Comparison of ENCODE assay signal across 8 cellular contexts in genomic region chr11:118224512-118225180, GRCh38. TPM values are rescaled to one million over a fixed set of nuclear protein-coding genes. Genes with fewer than 3 reads are reported as not detected.
DNase-seq lines count a peak whose midpoint lies in the region; ATAC-seq and TF ChIP-seq lines count a peak whose summit lies in the region.

Gene JAML (minus strand): TSS chr11:118225011. CDS start chr11:118214866, 10,145 bp downstream.

- peak within 1 kb of the TSS; percentile 53 for H3K4me3 ChIP-seq in CD8-positive, alpha-beta T cell (ENCODE audit: low read depth, low read length)
- no peak within 1 kb of the TSS for H3K4me3 ChIP-seq in mucosa of descending colon
- H3K4me3 ChIP-seq in dorsolateral prefrontal cortex = no peak within 1 kb of the TSS

- DNase-seq in CD8-positive, alpha-beta T cell = peak; percentile 33 to 82 (median 68)
- DNase-seq in mucosa of descending colon (peak in 1 of 3 donors; percentile 60), T1000 (lab: John Stamatoyannopoulos, UW) (no peak), dorsolateral prefrontal cortex (no peak), NCI-H2196 (lab: John Stamatoyannopoulos, UW; ENCODE audit: unreplicated experiment) (no peak)

- peaks cover 17% of the 10 kb centered on the region for H3K36me3 Mint-ChIP-seq in CD8-positive, alpha-beta T cell

- peak within 1 kb of the TSS; percentile 95 for H3K27ac Mint-ChIP-seq in CD8-positive, alpha-beta T cell

- H3K9me3 ChIP-seq in CD8-positive, alpha-beta T cell (ENCODE audit: low read length) = no peaks in the 10 kb centered on the region
- no peaks in the 10 kb centered on the region for H3K9me3 ChIP-seq in mucosa of descending colon

- CTCF ChIA-PET in CD8-positive, alpha-beta T cell (lab: Charles Lee) = interaction anchor here (0.6 to 4.1 kb wide), 15 partner anchors 8 to 128 kb away, joined by 3 to 25 read pairs (median 4); no protein-coding TSS in a partner anchor
- CTCF ChIA-PET in activated CD8-positive, alpha-beta memory T cell treated with anti-CD3 and anti-CD28 coated beads for 36 hours (lab: Charles Lee) = interaction anchor here (0.6 to 3.6 kb wide), 10 partner anchors 8 to 117 kb away, joined by 3 to 24 read pairs (median 4); partner anchors contain the start of genes CD3D, CD3E and MPZL3

- H3K36me3 ChIP-seq in CD8-positive, alpha-beta T cell (ENCODE audit: insufficient read depth, low read length) = no peaks in the 10 kb centered on the region
- H3K36me3 ChIP-seq in mucosa of descending colon (ENCODE audit: low read depth) = no peaks in the 10 kb centered on the region

- peak within 1 kb of the TSS; percentile 88 for H3K4me3 Mint-ChIP-seq in CD8-positive, alpha-beta T cell

- intact Hi-C loops in CD8-positive, alpha-beta T cell (cut with DNase I, micrococcal nuclease) = loop anchor here (1.0 to 2.0 kb wide), 5 partner anchors 16 to 28 kb away; partner anchors contain the start of gene MPZL3 (in 2 of the 2)
- intact Hi-C loops in mucosa of descending colon (cut with DNase I, micrococcal nuclease) = no loop called here
- intact Hi-C loops in dorsolateral prefrontal cortex (cut with DNase I) = no loop called here

- H3K4me1 Mint-ChIP-seq in CD8-positive, alpha-beta T cell (ENCODE audit: low read depth) = peaks cover 79% of the 10 kb centered on the region

- peak; percentile 69 for ATAC-seq in CD8-positive, alpha-beta T cell
- ATAC-seq in HG02973 (IDR thresholded peaks at IDR 0.05; ENCODE audit: unreplicated experiment) (peak; percentile 36), mucosa of descending colon (peak; percentile 70), GM19328 (IDR thresholded peaks at IDR 0.05; ENCODE audit: unreplicated experiment) (no peak)

- TF ChIP-seq CTCF in CD8-positive, alpha-beta T cell (IDR thresholded peaks at IDR 0.05) = no peak
- TF ChIP-seq CTCF in mucosa of descending colon (IDR thresholded peaks at IDR 0.05) (no peak), dorsolateral prefrontal cortex (IDR thresholded peaks at IDR 0.05 in 54 of 56, conservative IDR thresholded peaks at IDR 0.05 in 2 of 56; ENCODE audit: low read depth in 1 of 56, partially characterized antibody in 56 of 56) (no peak)

- H3K9me3 Mint-ChIP-seq in CD8-positive, alpha-beta T cell = no peaks in the 10 kb centered on the region

- no peaks in the 10 kb centered on the region for H3K27me3 Mint-ChIP-seq in CD8-positive, alpha-beta T cell (ENCODE audit: low read depth)

- no peaks in the 10 kb centered on the region for H3K27me3 ChIP-seq in CD8-positive, alpha-beta T cell (ENCODE audit: insufficient read depth, low read length)
- peaks cover 0 to 34% (median 6%) of the 10 kb centered on the region in 45 donors for H3K27me3 ChIP-seq in dorsolateral prefrontal cortex

- peaks cover 86% of the 10 kb centered on the region for H3K4me1 ChIP-seq in CD8-positive, alpha-beta T cell (ENCODE audit: insufficient read depth, low read length)
- H3K4me1 ChIP-seq in mucosa of descending colon (ENCODE audit: low read depth) = no peaks in the 10 kb centered on the region

- POLR2A ChIA-PET in CD8-positive, alpha-beta T cell (lab: Charles Lee) = interaction anchor here (0.8 to 4.6 kb wide), 23 partner anchors 12 to 211 kb away, joined by 3 to 77 read pairs (median 5); partner anchors contain the start of genes CD3D, CD3E, KMT2A and MPZL2
- POLR2A ChIA-PET in activated CD8-positive, alpha-beta memory T cell treated with anti-CD3 and anti-CD28 coated beads for 36 hours (lab: Charles Lee) = interaction anchor here (0.6 to 4.2 kb wide), 15 partner anchors 8 to 113 kb away, joined by 3 to 70 read pairs (median 6); partner anchors contain the start of gene MPZL3

- H3K27ac ChIP-seq in CD8-positive, alpha-beta T cell (ENCODE audit: low read depth, low read length) = peak within 1 kb of the TSS; percentile 69
- no peak within 1 kb of the TSS for H3K27ac ChIP-seq in dorsolateral prefrontal cortex

RNA-seq across cellular contexts. Expression of gene JAML, which starts in this region (rescaled TPM):
- total RNA-seq in CD8-positive, alpha-beta T cell = 10 to 100 TPM; 38.4 to 40.4 TPM
- 100 to 1,000 TPM; 300 to 305 TPM for total RNA-seq in activated CD8-positive, alpha-beta memory T cell treated with anti-CD3 and anti-CD28 coated beads for 36 hours
- total RNA-seq in mucosa of descending colon (10 to 100 TPM in 1 of 3 donors, 1 to 10 TPM in 2; 7.5 to 15.0 (median 7.7) TPM), dorsolateral prefrontal cortex (1 to 10 TPM in 54 of 120 experiments, under 1 TPM in 59, not detected in 7; 0.10 to 5.0 (median 0.98) TPM)

Comparison
In these comparisons a context has a peak if more than half of its experiments do, and no peak if none do; other contexts are left out.
1. RNA of gene JAML (total RNA-seq): 300 to 305 TPM in activated CD8-positive, alpha-beta memory T cell treated with anti-CD3 and anti-CD28 coated beads for 36 hours; 38.4 to 40.4 TPM in CD8-positive, alpha-beta T cell, 7.5 to 15.0 TPM in mucosa of descending colon and 0.10 to 5.0 TPM in dorsolateral prefrontal cortex; every median in the first group is over 4 times any median in the second.
2. DNase-seq: peak in CD8-positive, alpha-beta T cell (7 of 7); none in T1000 (single experiment), dorsolateral prefrontal cortex (0 of 10) and NCI-H2196 (single experiment).
3. intact Hi-C loops: an anchor here in CD8-positive, alpha-beta T cell (1.0 to 2.0 kb wide); none called in mucosa of descending colon and dorsolateral prefrontal cortex.